In the genomic region with DNA sequence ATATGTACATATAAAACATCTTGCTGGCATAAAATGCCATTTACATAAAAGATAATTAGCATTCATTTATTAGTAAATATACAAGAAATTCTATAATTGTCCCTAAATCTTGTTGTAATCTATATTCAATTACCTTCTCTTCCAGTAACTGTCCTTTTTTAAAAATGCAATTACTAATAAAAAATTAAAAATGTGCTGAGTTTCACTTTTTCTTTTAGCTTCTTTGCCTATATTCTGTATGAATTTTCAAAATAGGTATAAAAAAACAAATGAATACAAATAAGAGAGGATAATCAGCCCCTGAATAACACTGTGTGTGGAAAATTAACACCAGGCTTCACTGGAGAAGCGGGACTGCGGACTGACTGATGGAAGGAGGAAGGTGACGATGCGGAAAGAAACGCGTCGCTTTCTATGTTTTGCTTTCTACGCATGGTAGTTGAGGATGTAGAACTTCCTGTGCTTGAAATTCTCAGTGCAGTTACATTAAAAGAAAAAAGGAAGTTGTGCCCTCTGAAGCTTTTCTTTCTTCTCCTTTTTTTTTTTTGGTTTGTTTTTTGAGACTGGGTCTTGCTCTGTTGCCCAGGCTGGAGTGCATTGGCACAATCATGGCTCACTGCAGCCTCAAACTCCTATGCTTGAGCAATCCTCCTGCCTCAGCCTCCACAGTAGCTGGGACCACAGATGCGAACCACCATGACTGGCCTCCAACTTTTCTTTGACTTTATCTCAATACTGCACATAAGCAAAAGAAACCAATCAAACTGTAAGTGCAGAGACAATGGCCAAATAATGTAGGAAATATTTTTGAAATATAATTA, we compare ENCODE assay signal across 8 cellular contexts. TPM values are rescaled to one million over a fixed set of nuclear protein-coding genes. Genes with fewer than 3 reads are reported as not detected.
DNase-seq lines count a peak whose midpoint lies in the region; ATAC-seq and TF ChIP-seq lines count a peak whose summit lies in the region.

No MANE protein-coding gene starts in this region.

- peaks cover 0 to 6% of the 10 kb centered on the region in 2 donors for H3K9me3 Mint-ChIP-seq in activated naive CD4-positive, alpha-beta T cell treated with anti-CD3 and anti-CD28 coated beads, Interleukin-2, amount 50 U/mL, for 72 hours

- H3K27me3 ChIP-seq in HL-60 (ENCODE audit: insufficient read depth, poor library complexity, severe bottlenecking) (no peaks in the 10 kb centered on the region), suprapubic skin (no peaks in the 10 kb centered on the region), neuronal stem cell (ENCODE audit: control insufficient read depth in 3 of 3, insufficient read depth in 3 of 3, low read depth in 1 of 3, low read length in 3 of 3) (no peaks in the 10 kb centered on the region)

- H4K8ac ChIP-seq in neuronal stem cell (ENCODE audit: low read depth, low read length), result no peak overlapping the region

- no peak overlapping the region for H3K23ac ChIP-seq in neuronal stem cell (ENCODE audit: low read depth, low read length, poor library complexity)

- no peak overlapping the region for H2AFZ ChIP-seq in neuronal stem cell (ENCODE audit: low read length)

- H4K91ac ChIP-seq in neuronal stem cell (ENCODE audit: low read depth, low read length, poor library complexity), result no peak overlapping the region

- 85% methylated on average over 9 of the region's 9 CpGs for WGBS in suprapubic skin
- whole genome bisulfite sequencing in neuronal stem cell (ENCODE audit: extremely low coverage in 2 of 2, insufficient read length in 2 of 2, insufficient replicate concordance in 1 of 2), 2 donors, result no CpG with 5 or more reads among the region's 9 CpGs

- no peaks in the 10 kb centered on the region for H3K9me3 ChIP-seq in suprapubic skin
- H3K9me3 ChIP-seq in neuronal stem cell (replicated peaks in 1 of 2; ENCODE audit: control insufficient read depth in 2 of 2, insufficient read depth in 1 of 2, low read depth in 1 of 2, low read length in 2 of 2), result peaks cover 0 to 2% of the 10 kb centered on the region in 2 donors

- H3K18ac ChIP-seq in neuronal stem cell (ENCODE audit: low read length), result no peak overlapping the region

- no peak overlapping the region for H2BK5ac ChIP-seq in neuronal stem cell (ENCODE audit: low read length)

- no peaks in the 10 kb centered on the region for H3K36me3 ChIP-seq in suprapubic skin
- H3K36me3 ChIP-seq in neuronal stem cell (replicated peaks in 1 of 2; ENCODE audit: control insufficient read depth in 2 of 2, insufficient read depth in 2 of 2, low read length in 2 of 2), result no peaks in the 10 kb centered on the region

- H2AK5ac ChIP-seq in neuronal stem cell (ENCODE audit: low read depth, low read length), result no peak overlapping the region

- H3K4me3 ChIP-seq in HL-60 (replicated peaks; ENCODE audit: insufficient read depth, low read length) (no peak overlapping the region), suprapubic skin (peak overlapping the region; percentile 1), neuronal stem cell (ENCODE audit: low read length in 2 of 2) (no peak overlapping the region)

- peak overlapping the region; percentile 46; the same call in 1 of the 2 replicates for H3K27ac ChIP-seq in HL-60 (replicated peaks)
- H3K27ac ChIP-seq in suprapubic skin, result no peak overlapping the region
- no peak overlapping the region for H3K27ac ChIP-seq in neuronal stem cell (replicated peaks; ENCODE audit: low read length)

- H3K4me2 ChIP-seq in neuronal stem cell (ENCODE audit: insufficient read depth, low read length, poor library complexity, severe bottlenecking), result no peak overlapping the region

- TF ChIP-seq EP300 in suprapubic skin (IDR thresholded peaks at IDR 0.05), result no peak

- H3K27ac Mint-ChIP-seq in activated naive CD4-positive, alpha-beta T cell treated with anti-CD3 and anti-CD28 coated beads, Interleukin-2, amount 50 U/mL, for 72 hours, result peak overlapping the region; percentile 80 to 87

- H3K14ac ChIP-seq in neuronal stem cell (ENCODE audit: low read length), result no peak overlapping the region

- no peaks in the 10 kb centered on the region for H3K79me1 ChIP-seq in neuronal stem cell (ENCODE audit: low read depth, low read length)

- no peak for TF ChIP-seq CTCF in HL-60 (IDR thresholded peaks at IDR 0.05; ENCODE audit: insufficient read depth, low read length)
- TF ChIP-seq CTCF in suprapubic skin (IDR thresholded peaks at IDR 0.05), result no peak

- ATAC-seq in GM19395 (IDR thresholded peaks at IDR 0.05; ENCODE audit: unreplicated experiment) (peak; percentile 93), GM19467 (IDR thresholded peaks at IDR 0.05; ENCODE audit: unreplicated experiment) (no peak)
- ATAC-seq in activated naive CD4-positive, alpha-beta T cell treated with anti-CD3 and anti-CD28 coated beads, Interleukin-2, amount 50 U/mL, for 72 hours, result peak in 1 of 2 donors; percentile 82

- H3K36me3 Mint-ChIP-seq in activated naive CD4-positive, alpha-beta T cell treated with anti-CD3 and anti-CD28 coated beads, Interleukin-2, amount 50 U/mL, for 72 hours, result peaks cover 0 to 4% of the 10 kb centered on the region in 2 donors

- DNase-seq in Ammon's horn (ENCODE audit: low spot score), result peak; percentile 57
- peak; percentile 41 to 61 for DNase-seq in HL-60 (ENCODE audit: low read depth in 1 of 2, low spot score in 1 of 2)
- no peak for DNase-seq in activated naive CD4-positive, alpha-beta T cell treated with anti-CD3 and anti-CD28 coated beads, Interleukin-2, amount 50 U/mL, for 72 hours (ENCODE audit: low spot score in 2 of 2)
- DNase-seq in suprapubic skin (ENCODE audit: low spot score in 2 of 2), result no peak
- DNase-seq in HPDE6-E6E7 (ENCODE audit: extremely low spot score), result no peak
- no peak for DNase-seq in neuronal stem cell (ENCODE audit: low spot score)

- no peak overlapping the region for H2BK15ac ChIP-seq in neuronal stem cell (ENCODE audit: low read length)

- no peak for TF ChIP-seq POLR2A in suprapubic skin (IDR thresholded peaks at IDR 0.05)

- no peak overlapping the region for H2BK12ac ChIP-seq in neuronal stem cell (ENCODE audit: low read length)

- H3K4me1 ChIP-seq in suprapubic skin, result no peaks in the 10 kb centered on the region
- peaks cover 2% of the 10 kb centered on the region in 2 donors for H3K4me1 ChIP-seq in neuronal stem cell (ENCODE audit: control insufficient read depth in 2 of 2, insufficient read depth in 1 of 2, low read depth in 1 of 2, low read length in 2 of 2)

- H2BK120ac ChIP-seq in neuronal stem cell (ENCODE audit: low read depth, low read length), result no peak overlapping the region

- H3K9ac ChIP-seq in neuronal stem cell (ENCODE audit: low read depth, low read length, poor library complexity), result no peak overlapping the region

- no peak overlapping the region for H3K4ac ChIP-seq in neuronal stem cell (ENCODE audit: low read length)

RNA-seq across cellular contexts. Expression of a gene that starts 7.4 kb away (rescaled TPM):
- 10 to 100 TPM in 1 of 2 donors, 1 to 10 TPM in 1; 6.0 to 14.8 TPM for total RNA-seq in activated naive CD4-positive, alpha-beta T cell treated with anti-CD3 and anti-CD28 coated beads, Interleukin-2, amount 50 U/mL, for 72 hours
- total RNA-seq in suprapubic skin, result 10 to 100 TPM; 35.4 to 66.6 (median 53.1) TPM
- 28.9 TPM for polyA plus RNA-seq in neuronal stem cell (2013, experiment 1 of 2)
- polyA plus RNA-seq in neuronal stem cell (2013, experiment 2 of 2), result 28.5 TPM

Comparison
In these comparisons a context has a peak if more than half of its experiments do, and no peak if none do; other contexts are left out.
1. DNase-seq: peak in Ammon's horn (single experiment) and HL-60 (2 of 2); none in activated naive CD4-positive, alpha-beta T cell treated with anti-CD3 and anti-CD28 coated beads, Interleukin-2, amount 50 U/mL, for 72 hours (0 of 2), suprapubic skin (0 of 2), HPDE6-E6E7 (single experiment) and neuronal stem cell (single experiment).